31 cellular contexts compared by ENCODE assay signal in genomic region chr6:15924893-15925292, GRCh38.
DNase-seq lines count a peak whose midpoint lies in the region; ATAC-seq, FAIRE-seq and TF ChIP-seq lines count a peak whose summit lies in the region.
"Had no signal": no experiment of that assay in that cellular context is flagged by ENCODE, and none has a peak within 500 bp of the region (broad histone marks: within the 10 kb centered on the region; RNA-seq: fewer than 3 reads in every experiment).

No MANE protein-coding gene starts in this region.

- no peaks in the 10 kb centered on the region for H4K20me1 ChIP-seq in K562 (replicated peaks; ENCODE audit: control insufficient read depth, insufficient read depth, low read length)
- H4K20me1 ChIP-seq: BLaER1; BLaER1 treated with 17β-estradiol and CSF1 and Interleukin-3, amounts not matched to agents 10 nM and 100 nM had no signal

- peak overlapping the region; percentile 58 for H2BK12ac ChIP-seq in trophoblast cell (ENCODE audit: low read length)

- POLR2A ChIA-PET in K562 (lab: Yijun Ruan, JAX) = interaction anchor here (1.2 kb wide), 1 partner anchor 10 kb away, joined by 3 read pairs; no protein-coding TSS in a partner anchor

- H3K79me2 ChIP-seq in K562 (ENCODE audit: control insufficient read depth, insufficient read depth, low read length) = no peaks in the 10 kb centered on the region
- H3K79me2 ChIP-seq in trophoblast cell (ENCODE audit: control insufficient read depth, insufficient read depth, low read length, poor library complexity) = no peaks in the 10 kb centered on the region

- DNase-seq in WERI-Rb-1 = no peak
- DNase-seq in K562 (ENCODE audit: extremely low read depth in 1 of 4, low spot score in 3 of 4) = no peak
- DNase-seq in trophoblast cell = no peak
- DNase-seq in effector memory CD4-positive, alpha-beta T cell = no peak
- DNase-seq in NCI-H2171 (lab: John Stamatoyannopoulos, UW) = no peak
- DNase-seq: 8988T; ACHN; AML-193; BE2C; Caco-2; Calu3; CD4-positive, alpha-beta memory T cell; CD4-positive, alpha-beta T cell; CD4-positive, CD25-positive, alpha-beta regulatory T cell; CD8-positive, alpha-beta memory T cell; CD8-positive, alpha-beta T cell; COR-L47; DMS153; DMS53; DMS79; DMS79 treated with DMSO at 0.1 percent for 48 hours; DND-41; EL had no signal

- no peak for FAIRE-seq in K562 (lab: Jason Lieb, UNC)
- FAIRE-seq: A204.1, A549, D721Med had no signal

- no peak overlapping the region for H4K91ac ChIP-seq in trophoblast cell (ENCODE audit: low read depth, low read length)

- H3K9me3 ChIP-seq in WERI-Rb-1 (ENCODE audit: severe bottlenecking) (peaks cover 14% of the 10 kb centered on the region), K562 (replicated peaks; ENCODE audit: control insufficient read depth, insufficient read depth, low read depth, low read length) (peaks cover 3% of the 10 kb centered on the region), trophoblast cell (ENCODE audit: insufficient read depth, low read depth, low read length) (no peaks in the 10 kb centered on the region)
- no peaks in the 10 kb centered on the region for H3K9me3 ChIP-seq in effector memory CD4-positive, alpha-beta T cell (ENCODE audit: control insufficient read depth, low read length)
- H3K9me3 ChIP-seq: A549, BE2C, Caco-2 had no signal

- in situ Hi-C loops in K562 (cut with MboI) = no loop called here

- H2AFZ ChIP-seq in K562 (ENCODE audit: low read depth, low read length) (no peak overlapping the region), trophoblast cell (ENCODE audit: insufficient read depth, low read length, poor library complexity) (no peak overlapping the region)

- H3K79me1 ChIP-seq in trophoblast cell (ENCODE audit: low read length) = peaks cover 20% of the 10 kb centered on the region

- no peak overlapping the region for H2BK5ac ChIP-seq in trophoblast cell (ENCODE audit: low read depth, low read length, poor library complexity)

- peak overlapping the region; percentile 37; the same call in 1 of the 2 replicates for H3K27ac ChIP-seq in WERI-Rb-1
- H3K27ac ChIP-seq in K562 (ENCODE audit: extremely low read depth, low read depth, low read length) = no peak overlapping the region
- no peak overlapping the region for H3K27ac ChIP-seq in trophoblast cell (ENCODE audit: low read depth, low read length)
- no peak overlapping the region for H3K27ac ChIP-seq in effector memory CD4-positive, alpha-beta T cell (ENCODE audit: insufficient read depth, low read length, poor library complexity, severe bottlenecking)
- H3K27ac ChIP-seq: 22Rv1; A549; BLaER1; BLaER1 treated with 17β-estradiol and CSF1 and Interleukin-3, amounts not matched to agents 10 nM and 100 nM; C4-2B had no signal

- H3K4me3 ChIP-seq in WERI-Rb-1 (ENCODE audit: low read depth, low read length) (no peak overlapping the region), K562 (no peak overlapping the region), trophoblast cell (ENCODE audit: low read depth, low read length) (no peak overlapping the region)
- no peak overlapping the region for H3K4me3 ChIP-seq in effector memory CD4-positive, alpha-beta T cell (ENCODE audit: insufficient read depth, low read depth, low read length, poor library complexity, severe bottlenecking)
- H3K4me3 ChIP-seq: A549; BLaER1; BLaER1 treated with 17β-estradiol and CSF1 and Interleukin-3, amounts not matched to agents 10 nM and 100 nM had no signal

- no peak overlapping the region for H4K8ac ChIP-seq in trophoblast cell (ENCODE audit: low read depth, low read length)

- no peak for TF ChIP-seq POLR2A in K562 (conservative IDR thresholded peaks at IDR 0.05)

- CTCF ChIA-PET in K562 (lab: Yijun Ruan, JAX; ENCODE audit: low intra/inter-chr PET ratio) = no interaction called here

- no peak overlapping the region for H2AK5ac ChIP-seq in trophoblast cell (ENCODE audit: low read length)

- H3K18ac ChIP-seq in trophoblast cell (ENCODE audit: low read length) = no peak overlapping the region

- H3K4me2 ChIP-seq in K562 (ENCODE audit: insufficient read depth, low read length) = no peak overlapping the region
- no peak overlapping the region for H3K4me2 ChIP-seq in trophoblast cell (ENCODE audit: low read length)
- H3K4me2 ChIP-seq: A549; BLaER1; BLaER1 treated with 17β-estradiol and CSF1 and Interleukin-3, amounts not matched to agents 10 nM and 100 nM had no signal

- no peak for TF ChIP-seq EP300 in K562 (IDR thresholded peaks at IDR 0.05; ENCODE audit: low read length)

- no peak for TF ChIP-seq CTCF in WERI-Rb-1 (IDR thresholded peaks at IDR 0.05; ENCODE audit: low read depth, low read length)
- TF ChIP-seq CTCF in K562 (IDR thresholded peaks at IDR 0.05 in 2 of 3, conservative IDR thresholded peaks at IDR 0.05 in 1 of 3; ENCODE audit: insufficient read depth in 2 of 3, low read depth in 1 of 3, low read length in 3 of 3) = no peak

- no peak overlapping the region for H3K14ac ChIP-seq in trophoblast cell (ENCODE audit: low read length)

- H3K4me1 ChIP-seq in K562 (replicated peaks in 1 of 2; ENCODE audit: control insufficient read depth in 2 of 2, insufficient read depth in 2 of 2, low read length in 2 of 2) (peaks cover 0 to 20% of the 10 kb centered on the region in 2 experiments; a peak in 2 of 5 replicates), trophoblast cell (ENCODE audit: control insufficient read depth in 1 of 2, insufficient read depth in 2 of 2, low read length in 2 of 2) (peaks cover 11 to 21% of the 10 kb centered on the region in 2 experiments)
- H3K4me1 ChIP-seq in effector memory CD4-positive, alpha-beta T cell (ENCODE audit: control insufficient read depth, insufficient read depth, low read length, poor library complexity, severe bottlenecking) = no peaks in the 10 kb centered on the region
- H3K4me1 ChIP-seq: A549, BE2C had no signal

- H3K4ac ChIP-seq in trophoblast cell (ENCODE audit: low read depth, low read length) = no peak overlapping the region

- H3K9ac ChIP-seq in K562 (ENCODE audit: insufficient read depth in 1 of 2, low read depth in 2 of 2, low read length in 2 of 2) (no peak overlapping the region), trophoblast cell (ENCODE audit: low read length) (no peak overlapping the region)
- H3K9ac ChIP-seq: BLaER1; BLaER1 treated with 17β-estradiol and CSF1 and Interleukin-3, amounts not matched to agents 10 nM and 100 nM had no signal

- no peak for TF ChIP-seq RAD21 in K562 (CRISPR knock-in tag; conservative IDR thresholded peaks at IDR 0.05 in 1 of 2, IDR thresholded peaks at IDR 0.05 in 1 of 2)

- no peak overlapping the region for H4K12ac ChIP-seq in trophoblast cell (ENCODE audit: low read depth, low read length)

- H2BK120ac ChIP-seq in trophoblast cell (ENCODE audit: insufficient read depth, low read length, poor library complexity) = no peak overlapping the region

- H3K36me3 ChIP-seq in WERI-Rb-1 = no peaks in the 10 kb centered on the region
- no peaks in the 10 kb centered on the region for H3K36me3 ChIP-seq in K562 (ENCODE audit: control insufficient read depth, insufficient read depth, low read length)
- no peaks in the 10 kb centered on the region for H3K36me3 ChIP-seq in trophoblast cell (ENCODE audit: control insufficient read depth in 1 of 2, insufficient read depth in 2 of 2, low read length in 2 of 2)
- H3K36me3 ChIP-seq in effector memory CD4-positive, alpha-beta T cell (ENCODE audit: control insufficient read depth, insufficient read depth, low read length) = no peaks in the 10 kb centered on the region
- H3K36me3 ChIP-seq: BE2C; BLaER1; BLaER1 treated with 17β-estradiol and CSF1 and Interleukin-3, amounts not matched to agents 10 nM and 100 nM had no signal

- H3K27me3 ChIP-seq in WERI-Rb-1 (ENCODE audit: insufficient read depth, low read depth, severe bottlenecking) (no peaks in the 10 kb centered on the region), K562 (ENCODE audit: control insufficient read depth in 2 of 2, insufficient read depth in 2 of 2, low read length in 2 of 2) (no peaks in the 10 kb centered on the region), trophoblast cell (ENCODE audit: insufficient read depth, low read length) (no peaks in the 10 kb centered on the region)
- H3K27me3 ChIP-seq in effector memory CD4-positive, alpha-beta T cell (replicated peaks; ENCODE audit: control insufficient read depth, insufficient read depth, low read length, poor library complexity, severe bottlenecking) = no peaks in the 10 kb centered on the region
- H3K27me3 ChIP-seq: BE2C; BLaER1; BLaER1 treated with 17β-estradiol and CSF1 and Interleukin-3, amounts not matched to agents 10 nM and 100 nM had no signal

- ATAC-seq in K562 (no peak), HG03045 (IDR thresholded peaks at IDR 0.05; ENCODE audit: unreplicated experiment) (no peak)
- ATAC-seq: A549; CD8-positive, alpha-beta T cell had no signal

- H3K9me1 ChIP-seq in K562 (ENCODE audit: control insufficient read depth, insufficient read depth, low read length) = no peaks in the 10 kb centered on the region

- intact Hi-C loops in K562 (cut with micrococcal nuclease) = no loop called here

- H3K23ac ChIP-seq in trophoblast cell (ENCODE audit: low read length) = no peak overlapping the region

- no TSS peak for BruUV-seq in K562 (replicated peaks; lab: Mats Ljungman, UMichigan)

TF ChIP-seq in K562, 482 proteins besides CTCF, POLR2A, EP300 and RAD21:
- 0 out of 4 replicates have a peak, but pooled peaks of 1 of the 2 experiments have one; percentile 6 for TF ChIP-seq RCOR1 (IDR thresholded peaks at IDR 0.05; ENCODE audit: borderline replicate concordance in 1 of 2, low read depth in 2 of 2, low read length in 2 of 2)
- TF ChIP-seq SMC3 (conservative IDR thresholded peaks at IDR 0.05; ENCODE audit: insufficient read depth, low read depth, low read length) = no peak
- no peak for TF ChIP-seq ZNF780A (CRISPR knock-in tag; IDR thresholded peaks at IDR 0.05)
- peak; percentile 65 for TF ChIP-seq BCOR (IDR thresholded peaks at IDR 0.05)
- TF ChIP-seq GABPB1 (CRISPR knock-in tag; IDR thresholded peaks at IDR 0.05) = no peak
- 0 out of 4 replicates have a peak, but pooled peaks have one; percentile 13 to 46 for TF ChIP-seq KDM1A (IDR thresholded peaks at IDR 0.05)
- TF ChIP-seq RBM25 (IDR thresholded peaks at IDR 0.05; ENCODE audit: low read depth, low read length, severe bottlenecking) = peak; percentile 80
